In genomic region chr6:170134077-170135040, GRCh38 we compare ENCODE assay signal across 12 cellular contexts.
A peak's percentile ranks its signal among the peaks of the same experiment; 100 is the strongest.
DNase-seq lines count a peak whose midpoint lies in the region; ATAC-seq and TF ChIP-seq lines count a peak whose summit lies in the region.
"Had no signal": no experiment of that assay in that cellular context is flagged by ENCODE, and none has a peak within 500 bp of the region (broad histone marks: within the 10 kb centered on the region; RNA-seq: fewer than 3 reads in every experiment).

No MANE protein-coding gene starts in this region.

- H3K36me3 ChIP-seq in tibial artery (no peaks in the 10 kb centered on the region), esophagus squamous epithelium (no peaks in the 10 kb centered on the region), OCI-LY7 (ENCODE audit: insufficient read depth, low read length) (no peaks in the 10 kb centered on the region)

- intact Hi-C loops in natural killer cell (cut with micrococcal nuclease) (no loop called here), tibial artery (cut with DNase I; ENCODE audit: low total_unique reads) (no loop called here), esophagus squamous epithelium (cut with DNase I) (no loop called here), OCI-LY7 (cut with micrococcal nuclease; ENCODE audit: unreplicated experiment) (no loop called here)

- peaks cover 5% of the 10 kb centered on the region for H3K27me3 Mint-ChIP-seq in activated T-cell treated with anti-CD3 and anti-CD28 coated beads, Interleukin-2, amount 50 U/mL, for 24 hours
- peaks cover 0 to 3% of the 10 kb centered on the region in 2 donors for H3K27me3 Mint-ChIP-seq in natural killer cell (ENCODE audit: low read depth in 2 of 2)
- H3K27me3 Mint-ChIP-seq: activated naive CD8-positive, alpha-beta T cell treated with anti-CD3 and anti-CD28 coated beads, Interleukin-2, amount 50 U/mL, for 24 hours had no signal

- no peaks in the 10 kb centered on the region for H3K9me3 Mint-ChIP-seq in activated T-cell treated with anti-CD3 and anti-CD28 coated beads, Interleukin-2, amount 50 U/mL, for 24 hours
- H3K9me3 Mint-ChIP-seq in natural killer cell = no peaks in the 10 kb centered on the region
- H3K9me3 Mint-ChIP-seq: activated naive CD8-positive, alpha-beta T cell treated with anti-CD3 and anti-CD28 coated beads, Interleukin-2, amount 50 U/mL, for 24 hours; naive thymus-derived CD8-positive, alpha-beta T cell had no signal

- peaks cover 0 to 10% (median 8%) of the 10 kb centered on the region in 4 donors for H3K4me1 ChIP-seq in tibial artery
- H3K4me1 ChIP-seq in esophagus squamous epithelium = peaks cover 0 to 43% (median 18%) of the 10 kb centered on the region in 3 donors
- H3K4me1 ChIP-seq in OCI-LY7 (ENCODE audit: insufficient read depth, low read length, poor library complexity, severe bottlenecking) = peaks cover 4% of the 10 kb centered on the region

- WGBS in esophagus squamous epithelium, 2 donors = 64 to 71% methylated on average over 12 to 14 of the region's 34 CpGs

- TF ChIP-seq POLR2A in esophagus squamous epithelium (IDR thresholded peaks at IDR 0.05) = no peak

- no peaks in the 10 kb centered on the region for H3K79me2 ChIP-seq in OCI-LY7 (ENCODE audit: insufficient read depth, low read depth, low read length)

- no peaks in the 10 kb centered on the region for H3K36me3 Mint-ChIP-seq in activated T-cell treated with anti-CD3 and anti-CD28 coated beads, Interleukin-2, amount 50 U/mL, for 24 hours (ENCODE audit: low read depth)
- no peaks in the 10 kb centered on the region for H3K36me3 Mint-ChIP-seq in natural killer cell
- H3K36me3 Mint-ChIP-seq: naive thymus-derived CD8-positive, alpha-beta T cell had no signal

- H3K27me3 ChIP-seq in tibial artery (no peaks in the 10 kb centered on the region), esophagus squamous epithelium (peaks cover 0 to 30% (median 0%) of the 10 kb centered on the region in 4 donors)

- no TSS peak for BruUV-seq in OCI-LY7 (replicated peaks; lab: Mats Ljungman, UMichigan)

- ATAC-seq in natural killer cell (no peak), HG03025 (IDR thresholded peaks at IDR 0.05; ENCODE audit: low FRiP score, unreplicated experiment) (no peak)
- ATAC-seq: activated naive CD8-positive, alpha-beta T cell treated with anti-CD3 and anti-CD28 coated beads, Interleukin-2, amount 50 U/mL, for 24 hours; naive thymus-derived CD8-positive, alpha-beta T cell had no signal

- H3K4me3 ChIP-seq in coronary artery = no peak overlapping the region
- no peak overlapping the region for H3K4me3 ChIP-seq in tibial artery
- no peak overlapping the region for H3K4me3 ChIP-seq in esophagus squamous epithelium
- H3K4me3 ChIP-seq in OCI-LY7 (ENCODE audit: low read depth, low read length, poor library complexity, severe bottlenecking) = no peak overlapping the region

- no peaks in the 10 kb centered on the region for H3K9me2 ChIP-seq in OCI-LY7 (ENCODE audit: insufficient read depth, low read length)

- no peak overlapping the region for H3K27ac Mint-ChIP-seq in activated T-cell treated with anti-CD3 and anti-CD28 coated beads, Interleukin-2, amount 50 U/mL, for 24 hours
- H3K27ac Mint-ChIP-seq in natural killer cell = no peak overlapping the region
- H3K27ac Mint-ChIP-seq: activated naive CD8-positive, alpha-beta T cell treated with anti-CD3 and anti-CD28 coated beads, Interleukin-2, amount 50 U/mL, for 24 hours; naive thymus-derived CD8-positive, alpha-beta T cell had no signal

- CTCF ChIA-PET in OCI-LY7 (lab: Charles Lee; ENCODE audit: unreplicated experiment) = no interaction called here

- POLR2A ChIA-PET in OCI-LY7 (lab: Charles Lee) = interaction anchor here (0.7 kb wide), 1 partner anchor 318 kb away, joined by 3 read pairs; no protein-coding TSS in a partner anchor

- TF ChIP-seq CTCF in coronary artery (IDR thresholded peaks at IDR 0.05) (no peak), natural killer cell (IDR thresholded peaks at IDR 0.05) (no peak), tibial artery (IDR thresholded peaks at IDR 0.05) (no peak), esophagus squamous epithelium (IDR thresholded peaks at IDR 0.05) (no peak), OCI-LY7 (conservative IDR thresholded peaks at IDR 0.05; ENCODE audit: low read length) (no peak)

- H3K4me2 ChIP-seq in OCI-LY7 (ENCODE audit: low read length) = no peak overlapping the region

- H3K27ac ChIP-seq in coronary artery (no peak overlapping the region), tibial artery (no peak overlapping the region), esophagus squamous epithelium (no peak overlapping the region), OCI-LY7 (ENCODE audit: low read depth, low read length, poor library complexity, severe bottlenecking) (no peak overlapping the region)

- peak; percentile 19 for DNase-seq in activated T-cell treated with anti-CD3 and anti-CD28 coated beads, Interleukin-2, amount 50 U/mL, for 24 hours
- no peak for DNase-seq in activated T-cell treated with anti-CD3 and anti-CD28 coated beads, Interleukin-2, amount 50 U/mL, for 1 hour
- DNase-seq in coronary artery (ENCODE audit: low spot score) = peak; percentile 65
- peak; percentile 11 for DNase-seq in natural killer cell
- DNase-seq in tibial artery = peak; percentile 16 to 60
- no peak for DNase-seq in esophagus squamous epithelium (lab: John Stamatoyannopoulos, UW)
- no peak for DNase-seq in OCI-LY7 (ENCODE audit: low spot score)
- DNase-seq: activated naive CD8-positive, alpha-beta T cell treated with anti-CD3 and anti-CD28 coated beads, Interleukin-2, amount 50 U/mL, for 24 hours; cerebellar nuclear complex; NCI-H2171 treated with DMSO at 0.1 percent for 48 hours had no signal

- no peak overlapping the region for H2AFZ ChIP-seq in OCI-LY7 (ENCODE audit: low read length)

- no peaks in the 10 kb centered on the region for H4K20me1 ChIP-seq in OCI-LY7 (ENCODE audit: insufficient read depth, low read length)

- H3K9me3 ChIP-seq in tibial artery (no peaks in the 10 kb centered on the region), esophagus squamous epithelium (no peaks in the 10 kb centered on the region), OCI-LY7 (ENCODE audit: low read length) (no peaks in the 10 kb centered on the region)

- H3K4me1 Mint-ChIP-seq in activated T-cell treated with anti-CD3 and anti-CD28 coated beads, Interleukin-2, amount 50 U/mL, for 24 hours (ENCODE audit: low read depth) = no peaks in the 10 kb centered on the region
- H3K4me1 Mint-ChIP-seq in natural killer cell = peaks cover 7 to 17% of the 10 kb centered on the region in 2 donors
- H3K4me1 Mint-ChIP-seq: activated naive CD8-positive, alpha-beta T cell treated with anti-CD3 and anti-CD28 coated beads, Interleukin-2, amount 50 U/mL, for 24 hours had no signal

- no peak overlapping the region for H3K4me3 Mint-ChIP-seq in activated T-cell treated with anti-CD3 and anti-CD28 coated beads, Interleukin-2, amount 50 U/mL, for 24 hours
- no peak overlapping the region for H3K4me3 Mint-ChIP-seq in natural killer cell
- H3K4me3 Mint-ChIP-seq: activated naive CD8-positive, alpha-beta T cell treated with anti-CD3 and anti-CD28 coated beads, Interleukin-2, amount 50 U/mL, for 24 hours; naive thymus-derived CD8-positive, alpha-beta T cell had no signal

Comparison
In these comparisons a context has a peak if more than half of its experiments do, and no peak if none do; other contexts are left out.
1. DNase-seq: peak in activated T-cell treated with anti-CD3 and anti-CD28 coated beads, Interleukin-2, amount 50 U/mL, for 24 hours (single experiment), coronary artery (single experiment), natural killer cell (single experiment) and tibial artery (2 of 2); none in activated T-cell treated with anti-CD3 and anti-CD28 coated beads, Interleukin-2, amount 50 U/mL, for 1 hour (single experiment), esophagus squamous epithelium (single experiment) and OCI-LY7 (single experiment).